Comparison of ENCODE assay signal across 25 cellular contexts in the genomic region with DNA sequence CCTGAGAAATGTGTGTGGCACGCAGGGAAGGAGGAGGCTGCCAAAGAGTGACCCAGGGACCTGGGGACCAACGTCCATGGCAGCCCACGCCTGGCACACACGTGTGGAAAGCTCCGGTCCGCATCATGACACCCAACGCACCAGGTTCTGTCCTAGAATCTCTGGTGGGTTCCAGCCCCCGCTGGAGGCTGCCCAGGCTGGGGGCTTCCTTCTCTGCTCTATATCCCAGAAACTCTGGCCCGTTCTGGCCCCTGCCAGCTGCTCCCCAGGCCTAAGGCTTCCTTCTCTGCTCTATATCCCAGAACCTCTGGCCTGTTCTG.
"Had no signal": no experiment of that assay in that cellular context is flagged by ENCODE, and none has a peak within 500 bp of the region (broad histone marks: within the 10 kb centered on the region; RNA-seq: fewer than 3 reads in every experiment).

No MANE protein-coding gene starts in this region.

- H3K36me3 ChIP-seq: cardiac muscle cell, thyroid gland had no signal

- DNase-seq: activated CD4-positive, alpha-beta T cell treated with anti-CD3 and anti-CD28 coated beads, Interleukin-2, amount 50 U/mL, for 48 hours; activated CD8-positive, alpha-beta memory T cell treated with anti-CD3 and anti-CD28 coated beads, Interleukin-2, amount 50 U/mL, for 48 hours; activated effector memory CD4-positive, alpha-beta T cell treated with Interleukin-2 at 50 U/mL for 16 hours; activated naive CD4-positive, alpha-beta T cell treated with anti-CD3 and anti-CD28 coated beads for 36 hours; activated naive CD8-positive, alpha-beta T cell treated with anti-CD3 and anti-CD28 coated beads, Interleukin-2, amount 10 ng/mL, durations not matched to agents 7 days and 5 days; activated T-cell treated with anti-CD3 and anti-CD28 coated beads, Interleukin-2, amount 50 U/mL, for 48 hours; amygdala; effector CD8-positive, alpha-beta T cell; foreskin melanocyte; immature natural killer cell; kidney glomerular epithelial cell; left ventricle myocardium inferior; mammary epithelial cell; retina; stimulated activated CD4-positive, alpha-beta T cell treated with anti-CD3 and anti-CD28 coated beads, Interleukin-4, amount 100 ng/mL, for 24 hours; substantia nigra; T-cell; thyroid gland; upper lobe of right lung had no signal

- H3K4me3 ChIP-seq: cardiac muscle cell, hepatocyte, left ventricle myocardium inferior, thyroid gland, upper lobe of right lung had no signal

- H3K27me3 ChIP-seq: cardiac muscle cell, hepatocyte, thyroid gland, upper lobe of right lung had no signal

- H3K27ac ChIP-seq: cardiac muscle cell, hepatocyte, left ventricle myocardium inferior, thyroid gland, upper lobe of right lung had no signal

- H3K9me3 Mint-ChIP-seq: activated naive CD4-positive, alpha-beta T cell treated with anti-CD3 and anti-CD28 coated beads for 36 hours; activated naive CD8-positive, alpha-beta T cell treated with anti-CD3 and anti-CD28 coated beads, Interleukin-2, amount 10 ng/mL, durations not matched to agents 7 days and 5 days; immature natural killer cell; stimulated activated naive CD8-positive, alpha-beta T cell treated with anti-CD3 and anti-CD28 coated beads, Interleukin-15, Interleukin-2, amounts not matched to agents 100 ng/mL and 50 ng/mL, for 24 hours; T-cell; T-helper 2 cell treated with Interferon-gamma antibody and Interleukin-4, amounts not matched to agents 5 μg/mL and 100 μg/mL, for 36 hours had no signal

- H3K4me1 ChIP-seq: left ventricle myocardium inferior, thyroid gland, upper lobe of right lung had no signal

- H3K27me3 Mint-ChIP-seq: progenitor cell of endocrine pancreas, T-cell had no signal

- H3K4me3 Mint-ChIP-seq: activated naive CD4-positive, alpha-beta T cell treated with anti-CD3 and anti-CD28 coated beads for 36 hours; activated naive CD8-positive, alpha-beta T cell treated with anti-CD3 and anti-CD28 coated beads, Interleukin-2, amount 10 ng/mL, durations not matched to agents 7 days and 5 days; immature natural killer cell; stimulated activated naive CD8-positive, alpha-beta T cell treated with anti-CD3 and anti-CD28 coated beads, Interleukin-15, Interleukin-2, amounts not matched to agents 100 ng/mL and 50 ng/mL, for 24 hours; T-helper 2 cell treated with Interferon-gamma antibody and Interleukin-4, amounts not matched to agents 5 μg/mL and 100 μg/mL, for 36 hours had no signal

- H3K27ac Mint-ChIP-seq: activated naive CD4-positive, alpha-beta T cell treated with anti-CD3 and anti-CD28 coated beads for 36 hours; activated naive CD8-positive, alpha-beta T cell treated with anti-CD3 and anti-CD28 coated beads, Interleukin-2, amount 10 ng/mL, durations not matched to agents 7 days and 5 days; stimulated activated naive CD8-positive, alpha-beta T cell treated with anti-CD3 and anti-CD28 coated beads, Interleukin-15, Interleukin-2, amounts not matched to agents 100 ng/mL and 50 ng/mL, for 24 hours had no signal

- ATAC-seq: esophagus mucosa, T-cell, upper lobe of right lung had no signal

- H3K9me3 ChIP-seq: left ventricle myocardium inferior, thyroid gland, upper lobe of right lung had no signal
